11 cellular contexts compared by ENCODE assay signal in the genomic region with DNA sequence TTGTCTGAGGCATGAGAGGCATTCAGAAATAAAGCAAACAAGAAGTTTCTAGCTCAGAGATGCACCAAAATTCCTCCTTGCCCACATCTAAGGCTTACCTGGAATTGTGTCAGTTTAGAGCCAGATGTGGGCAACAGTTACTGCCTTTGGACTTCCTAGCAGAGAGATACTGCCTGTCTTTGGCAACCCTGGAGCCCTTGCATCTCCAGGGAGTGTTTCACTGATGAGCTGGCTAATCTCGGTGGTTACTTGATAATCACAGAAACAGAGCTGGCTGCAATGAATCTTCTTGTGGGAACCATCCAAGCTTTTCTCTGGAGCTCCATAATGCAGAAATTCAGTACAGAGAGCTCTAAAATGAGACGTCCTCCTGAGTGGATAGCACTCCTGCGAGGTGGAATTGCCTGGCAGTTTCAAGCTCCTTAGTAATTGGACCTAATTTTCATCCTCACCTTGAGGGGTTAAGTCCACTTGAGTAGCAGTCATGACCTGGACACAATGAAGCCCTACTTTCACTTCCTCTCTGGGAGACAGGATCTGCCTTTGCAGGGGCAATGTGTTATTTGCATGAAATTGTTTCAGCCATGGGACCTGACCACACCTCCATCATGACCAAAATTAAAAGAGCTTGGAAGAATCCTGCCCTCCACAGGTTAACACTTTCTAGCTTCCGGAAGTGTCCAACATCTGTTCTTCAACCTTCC.
DNase-seq lines count a peak whose midpoint lies in the region; ATAC-seq, FAIRE-seq and TF ChIP-seq lines count a peak whose summit lies in the region.
"Had no signal": no experiment of that assay in that cellular context is flagged by ENCODE, and none has a peak within 500 bp of the region (broad histone marks: within the 10 kb centered on the region; RNA-seq: fewer than 3 reads in every experiment).

No MANE protein-coding gene starts in this region.

- H3K27ac ChIP-seq in astrocyte (ENCODE audit: low read depth, low read length): no peak overlapping the region

- no peak overlapping the region for H3K4me3 Mint-ChIP-seq in astrocyte (ENCODE audit: unreplicated experiment)
- no peak overlapping the region for H3K4me3 Mint-ChIP-seq in CD14-positive monocyte

- H4K20me1 ChIP-seq in astrocyte (ENCODE audit: insufficient read depth, low read length): no peaks in the 10 kb centered on the region

- peak; percentile 65 for ATAC-seq in GM19372 (IDR thresholded peaks at IDR 0.05; ENCODE audit: low read depth, unreplicated experiment)
- ATAC-seq in HG03139 (IDR thresholded peaks at IDR 0.05; ENCODE audit: unreplicated experiment): peak; percentile 63
- ATAC-seq in omental fat pad (ENCODE audit: low FRiP score): peak; percentile 67
- ATAC-seq in GM19351 (IDR thresholded peaks at IDR 0.05; ENCODE audit: unreplicated experiment): no peak

- no peak for TF ChIP-seq CTCF in astrocyte (IDR thresholded peaks at IDR 0.05; ENCODE audit: insufficient read depth, low read depth, low read length)
- no peak for TF ChIP-seq CTCF in omental fat pad (IDR thresholded peaks at IDR 0.05)
- no peak for TF ChIP-seq CTCF in CD14-positive monocyte (IDR thresholded peaks at IDR 0.05)

- H3K27me3 Mint-ChIP-seq in astrocyte (ENCODE audit: low read depth, unreplicated experiment) (no peaks in the 10 kb centered on the region), CD14-positive monocyte (ENCODE audit: low read depth in 3 of 3) (peaks cover 0 to 2% (median 0%) of the 10 kb centered on the region in 3 donors)

- H3K4me3 ChIP-seq in astrocyte (ENCODE audit: insufficient read depth, low read depth, low read length): no peak overlapping the region

- no peaks in the 10 kb centered on the region for H3K27me3 ChIP-seq in astrocyte (ENCODE audit: insufficient read depth, low read length)

- H3K4me1 ChIP-seq in astrocyte (ENCODE audit: insufficient read depth, low read length): peaks cover 12% of the 10 kb centered on the region

- H3K4me2 ChIP-seq in astrocyte (ENCODE audit: low read length): no peak overlapping the region

- H3K9me3 ChIP-seq in astrocyte (ENCODE audit: insufficient read depth, low read depth, low read length): no peaks in the 10 kb centered on the region

- H3K36me3 Mint-ChIP-seq in astrocyte (ENCODE audit: low read depth, unreplicated experiment) (no peaks in the 10 kb centered on the region), CD14-positive monocyte (no peaks in the 10 kb centered on the region)

- H3K9me3 Mint-ChIP-seq in astrocyte (ENCODE audit: unreplicated experiment) (no peaks in the 10 kb centered on the region), CD14-positive monocyte (peaks cover 0 to 15% (median 1%) of the 10 kb centered on the region in 7 donors)

- FAIRE-seq in astrocyte (lab: Jason Lieb, UNC): no peak
- FAIRE-seq: TTC549 had no signal

- no peaks in the 10 kb centered on the region for H3K36me3 ChIP-seq in astrocyte (ENCODE audit: insufficient read depth, low read length)

- DNase-seq in astrocyte (ENCODE audit: low read depth) (peak; percentile 74), omental fat pad (ENCODE audit: low spot score) (no peak), DMS53 treated with DMSO at 0.1 percent for 48 hours (lab: John Stamatoyannopoulos, UW; ENCODE audit: unreplicated experiment) (no peak), NCI-H2171 treated with DMSO at 0.1 percent for 48 hours (lab: John Stamatoyannopoulos, UW) (no peak), CD14-positive monocyte (ENCODE audit: low spot score) (no peak)
- DNase-seq: activated T-cell treated with anti-CD3 and anti-CD28 coated beads, Interleukin-2, amount 50 U/mL, for 48 hours; DMS153 had no signal

- no peak overlapping the region for H2AFZ ChIP-seq in astrocyte (ENCODE audit: low read depth, low read length)

- no peaks in the 10 kb centered on the region for H3K79me2 ChIP-seq in astrocyte (ENCODE audit: insufficient read depth, low read length)

- H3K4me1 Mint-ChIP-seq in astrocyte (ENCODE audit: low read depth, unreplicated experiment) (peaks cover 24% of the 10 kb centered on the region), CD14-positive monocyte (peaks cover 5% of the 10 kb centered on the region)

- H3K27ac Mint-ChIP-seq in astrocyte (ENCODE audit: unreplicated experiment) (no peak overlapping the region), CD14-positive monocyte (no peak overlapping the region)

- intact Hi-C loops in CD14-positive monocyte (cut with micrococcal nuclease): no loop called here

- no peak overlapping the region for H3K9ac ChIP-seq in astrocyte (ENCODE audit: low read length)
